Comparison of ENCODE assay signal across 1 cellular context in the genomic region with DNA sequence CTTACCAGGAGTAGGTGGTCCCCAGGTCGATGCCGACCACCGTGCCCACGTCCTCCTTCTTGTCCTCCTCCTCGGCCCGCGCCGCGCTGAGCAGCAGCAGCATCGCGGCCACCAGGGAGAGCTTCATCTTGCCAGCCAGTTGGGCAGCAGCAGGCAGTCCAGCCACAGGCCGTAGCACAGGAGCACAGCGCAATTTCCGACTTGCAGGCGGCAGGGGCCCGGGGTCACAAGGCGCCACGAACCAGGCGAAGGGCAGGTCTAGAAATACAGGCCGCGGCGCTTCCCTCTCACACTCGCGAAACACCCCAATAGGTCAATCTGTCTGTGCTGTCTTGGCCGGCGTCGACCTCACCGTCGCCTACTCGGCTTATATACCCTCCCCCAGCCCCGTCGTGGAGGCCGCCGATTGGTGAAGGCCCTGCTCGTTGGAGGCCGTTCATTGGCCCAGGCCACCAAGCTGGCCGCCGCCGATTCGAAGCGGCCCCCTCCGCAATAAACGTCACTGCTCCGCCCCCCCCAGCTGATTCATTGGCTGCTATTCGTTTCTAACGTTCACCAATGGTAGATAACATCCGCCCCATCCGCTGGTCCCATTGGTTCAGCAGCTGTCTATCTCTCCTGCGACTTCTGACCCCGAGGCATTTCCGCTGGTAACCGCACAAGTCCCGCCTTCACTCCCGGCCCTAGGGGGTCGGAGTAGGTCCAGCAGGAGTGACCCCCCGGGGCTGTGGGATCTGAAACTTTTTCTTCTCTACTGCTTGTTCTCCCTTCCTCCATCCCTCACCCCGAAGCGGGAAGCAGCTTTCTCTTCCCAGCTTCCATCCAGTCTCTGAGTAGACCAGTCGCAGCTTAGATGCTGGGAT.
TF ChIP-seq lines count a peak whose summit lies in the region.

TSS of gene HSPA5 (minus strand) at position 344 of the 863 bp plus-strand sequence. CDS start at position 127, 217 bp downstream.

TF ChIP-seq in GM12878, 131 proteins besides CTCF, POLR2A, EP300 and RAD21 (continued from another document):
- TF ChIP-seq, protein P1, sequence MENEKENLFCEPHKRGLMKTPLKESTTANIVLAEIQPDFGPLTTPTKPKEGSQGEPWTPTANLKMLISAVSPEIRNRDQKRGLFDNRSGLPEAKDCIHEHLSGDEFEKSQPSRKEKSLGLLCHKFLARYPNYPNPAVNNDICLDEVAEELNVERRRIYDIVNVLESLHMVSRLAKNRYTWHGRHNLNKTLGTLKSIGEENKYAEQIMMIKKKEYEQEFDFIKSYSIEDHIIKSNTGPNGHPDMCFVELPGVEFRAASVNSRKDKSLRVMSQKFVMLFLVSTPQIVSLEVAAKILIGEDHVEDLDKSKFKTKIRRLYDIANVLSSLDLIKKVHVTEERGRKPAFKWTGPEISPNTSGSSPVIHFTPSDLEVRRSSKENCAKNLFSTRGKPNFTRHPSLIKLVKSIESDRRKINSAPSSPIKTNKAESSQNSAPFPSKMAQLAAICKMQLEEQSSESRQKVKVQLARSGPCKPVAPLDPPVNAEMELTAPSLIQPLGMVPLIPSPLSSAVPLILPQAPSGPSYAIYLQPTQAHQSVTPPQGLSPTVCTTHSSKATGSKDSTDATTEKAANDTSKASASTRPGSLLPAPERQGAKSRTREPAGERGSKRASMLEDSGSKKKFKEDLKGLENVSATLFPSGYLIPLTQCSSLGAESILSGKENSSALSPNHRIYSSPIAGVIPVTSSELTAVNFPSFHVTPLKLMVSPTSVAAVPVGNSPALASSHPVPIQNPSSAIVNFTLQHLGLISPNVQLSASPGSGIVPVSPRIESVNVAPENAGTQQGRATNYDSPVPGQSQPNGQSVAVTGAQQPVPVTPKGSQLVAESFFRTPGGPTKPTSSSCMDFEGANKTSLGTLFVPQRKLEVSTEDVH (IDR thresholded peaks at IDR 0.05; ENCODE audit: low read depth, partially characterized antibody) = peak; percentile 75
- TF ChIP-seq MYC (IDR thresholded peaks at IDR 0.05; ENCODE audit: insufficient read depth, insufficient read length, insufficient replicate concordance, low read length, severe bottlenecking) (peak; percentile 47), BCL11A (IDR thresholded peaks at IDR 0.05; ENCODE audit: low read depth, low read length) (no peak), RFX5 (IDR thresholded peaks at IDR 0.05; ENCODE audit: low read depth, low read length) (peak; percentile 88), CREM (IDR thresholded peaks at IDR 0.05; ENCODE audit: low read depth) (peak; percentile 95), KLF5 (IDR thresholded peaks at IDR 0.05; ENCODE audit: partially characterized antibody) (peak; percentile 49), RUNX3 (IDR thresholded peaks at IDR 0.05; ENCODE audit: low read length) (peak; percentile 90), ZBED1 (IDR thresholded peaks at IDR 0.05; ENCODE audit: borderline replicate concordance) (0 out of 2 replicates have a peak, but pooled peaks have one; percentile 30)
